ENCODE assay signal across 8 cellular contexts in the genomic region with DNA sequence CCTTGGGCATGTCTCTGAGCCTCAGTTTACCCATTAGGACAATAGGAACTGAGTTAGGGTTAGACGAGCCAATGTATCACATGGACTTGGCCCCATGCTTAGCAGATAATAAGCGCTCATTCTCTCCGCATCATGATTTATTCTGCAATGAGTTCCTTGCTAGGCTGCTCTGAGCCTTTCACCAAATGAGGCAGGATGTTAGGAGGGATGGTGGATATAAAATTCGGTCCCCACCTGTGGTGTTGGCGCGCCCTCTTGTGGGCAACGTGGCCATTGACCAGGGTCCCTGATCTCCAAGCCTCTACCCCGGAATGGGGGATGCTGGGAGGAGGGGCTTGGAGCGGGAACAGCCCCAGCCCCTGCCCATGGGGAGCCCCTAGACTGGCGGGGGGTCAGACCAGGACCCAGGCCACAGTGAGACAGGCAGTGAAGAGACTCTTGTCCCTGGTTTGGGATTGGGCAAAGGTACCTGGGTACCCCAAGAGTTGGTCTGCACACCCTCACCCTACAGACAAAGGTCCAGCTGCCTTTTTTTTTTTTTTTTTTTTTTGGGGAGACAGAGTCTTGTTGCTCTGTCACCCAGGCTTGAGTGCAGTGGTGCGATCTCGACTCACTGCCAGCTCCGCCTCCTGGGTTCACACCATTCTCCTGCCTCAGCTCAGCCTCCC. TPM values are rescaled to one million over a fixed set of nuclear protein-coding genes. Genes with fewer than 3 reads are reported as not detected.
DNase-seq lines count a peak whose midpoint lies in the region; ATAC-seq and TF ChIP-seq lines count a peak whose summit lies in the region.

No MANE protein-coding gene starts in this region.

- no peaks in the 10 kb centered on the region for H4K20me1 ChIP-seq in osteoblast (ENCODE audit: insufficient read depth, low read length)

- no peaks in the 10 kb centered on the region for H3K9me3 ChIP-seq in osteoblast (ENCODE audit: low read depth, low read length)
- no peaks in the 10 kb centered on the region for H3K9me3 ChIP-seq in tibial artery

- no peak overlapping the region for H3K4me2 ChIP-seq in osteoblast (ENCODE audit: insufficient read depth, low read length)

- H3K4me1 ChIP-seq in osteoblast (ENCODE audit: insufficient read depth, low read length) (peaks cover 3% of the 10 kb centered on the region), tibial artery (peaks cover 0 to 19% (median 6%) of the 10 kb centered on the region in 4 donors)

- H3K27ac ChIP-seq in osteoblast (ENCODE audit: low read depth, low read length) (no peak overlapping the region), tibial artery (no peak overlapping the region)

- TF ChIP-seq CTCF in osteoblast (IDR thresholded peaks at IDR 0.05; ENCODE audit: extremely low read depth, low read depth, low read length) (peak; percentile 89), tibial artery (IDR thresholded peaks at IDR 0.05) (peak; percentile 89)

- H3K79me2 ChIP-seq in osteoblast (ENCODE audit: insufficient read depth, low read length): no peaks in the 10 kb centered on the region

- DNase-seq in G401 (ENCODE audit: low spot score) (peak; percentile 85), M059J (ENCODE audit: low read depth) (peak; percentile 70), SK-N-DZ (ENCODE audit: low spot score) (peak; percentile 75), activated gamma-delta T cell (lab: John Stamatoyannopoulos, UW) (peak; percentile 37), foreskin melanocyte (peak; percentile 61), osteoblast (ENCODE audit: insufficient read length, low spot score, missing footprints) (peak; percentile 98), tibial artery (peak; percentile 76 to 86)

- in situ Hi-C loops in G401 (cut with HindIII; ENCODE audit: low sequenced_read_pairs): no loop called here

- H3K4me3 ChIP-seq in osteoblast (ENCODE audit: insufficient read depth, low read length) (no peak overlapping the region), tibial artery (no peak overlapping the region)

- no peak overlapping the region for H2AFZ ChIP-seq in osteoblast (ENCODE audit: low read length)

- intact Hi-C loops in tibial artery (cut with DNase I; ENCODE audit: low total_unique reads): loop anchor here (5.0 to 10.0 kb wide), 3 partner anchors 98 to 401 kb away; no protein-coding TSS in a partner anchor

- H3K27me3 ChIP-seq in osteoblast (ENCODE audit: insufficient read depth, low read length): no peaks in the 10 kb centered on the region
- H3K27me3 ChIP-seq in tibial artery: no peaks in the 10 kb centered on the region

- no peaks in the 10 kb centered on the region for H3K36me3 ChIP-seq in osteoblast (ENCODE audit: insufficient read depth, low read length)
- H3K36me3 ChIP-seq in tibial artery: peaks cover 0 to 38% (median 29%) of the 10 kb centered on the region in 3 donors

- no peak for ATAC-seq in GM18907 (IDR thresholded peaks at IDR 0.05; ENCODE audit: unreplicated experiment)

RNA-seq across cellular contexts. Expression of gene CERS4, which starts 43.9 kb away (rescaled TPM):
- 81.1 and 102 TPM in 2 replicates for total RNA-seq in G401 (2014; rRNA removed; shearing (Covaris generic))
- 2.1 and 3.6 TPM in 2 replicates for total RNA-seq in M059J (2014; rRNA removed; shearing (Covaris generic))
- polyA plus RNA-seq in SK-N-DZ (2014; cell fraction: cytosol; rRNA removed): 24.1 and 31.8 TPM in 2 replicates
- polyA plus RNA-seq in SK-N-DZ (2014; cell fraction: nucleus; rRNA removed): 22.3 and 25.7 TPM in 2 replicates
- total RNA-seq in osteoblast: 1.5 and 4.0 TPM in 2 replicates

RNA-seq across cellular contexts. Expression of gene CD320, which starts 55.1 kb away (rescaled TPM):
- total RNA-seq in G401 (2014; rRNA removed; shearing (Covaris generic)): 141 and 173 TPM in 2 replicates
- total RNA-seq in M059J (2014; rRNA removed; shearing (Covaris generic)): 207 and 214 TPM in 2 replicates
- 149 and 150 TPM in 2 replicates for polyA plus RNA-seq in SK-N-DZ (2014; cell fraction: cytosol; rRNA removed)
- 98.6 and 111 TPM in 2 replicates for polyA plus RNA-seq in SK-N-DZ (2014; cell fraction: nucleus; rRNA removed)
- 18.6 and 22.8 TPM in 2 replicates for total RNA-seq in osteoblast

Comparison
In these comparisons a context has a peak if more than half of its experiments do, and no peak if none do; other contexts are left out.
1. DNase-seq: peak in every context shown above with its lines; median percentile 98 in osteoblast; 85 in G401; 81 in tibial artery; 75 in SK-N-DZ; 70 in M059J; 61 in foreskin melanocyte; 37 in activated gamma-delta T cell.
2. RNA of gene CERS4, which starts 43.9 kb away (total RNA-seq): 81.1 to 102 TPM in G401; 1.5 to 4.0 TPM in osteoblast and 2.1 to 3.6 TPM in M059J; every median in the first group is over 10 times any median in the second.